In the genomic region with DNA sequence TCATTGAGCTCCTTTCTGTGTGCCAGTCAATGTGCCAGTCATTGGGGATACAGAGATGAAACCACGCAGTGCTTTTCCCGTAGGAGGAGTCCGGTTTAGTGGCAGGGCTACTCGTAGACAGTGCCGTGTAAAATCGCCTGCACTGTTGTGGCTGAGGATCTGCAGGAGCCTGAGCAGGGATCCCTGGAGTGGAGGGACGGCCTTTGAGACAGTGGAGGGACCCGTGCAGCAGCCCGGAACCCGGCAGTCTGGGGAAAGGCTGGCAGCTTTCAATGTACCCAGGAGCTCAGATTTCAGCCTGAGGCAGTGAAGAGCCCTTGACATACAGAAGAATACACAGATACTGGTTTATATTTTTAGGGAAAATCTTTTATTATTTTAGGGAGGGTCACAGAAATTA, we compare ENCODE assay signal across 1 cellular context.
TF ChIP-seq lines count a peak whose summit lies in the region.

No MANE protein-coding gene starts in this region.

TF ChIP-seq in HepG2, 621 proteins besides CTCF, POLR2A, EP300 and RAD21 (continued from another document):
- TF ChIP-seq, protein P1, sequence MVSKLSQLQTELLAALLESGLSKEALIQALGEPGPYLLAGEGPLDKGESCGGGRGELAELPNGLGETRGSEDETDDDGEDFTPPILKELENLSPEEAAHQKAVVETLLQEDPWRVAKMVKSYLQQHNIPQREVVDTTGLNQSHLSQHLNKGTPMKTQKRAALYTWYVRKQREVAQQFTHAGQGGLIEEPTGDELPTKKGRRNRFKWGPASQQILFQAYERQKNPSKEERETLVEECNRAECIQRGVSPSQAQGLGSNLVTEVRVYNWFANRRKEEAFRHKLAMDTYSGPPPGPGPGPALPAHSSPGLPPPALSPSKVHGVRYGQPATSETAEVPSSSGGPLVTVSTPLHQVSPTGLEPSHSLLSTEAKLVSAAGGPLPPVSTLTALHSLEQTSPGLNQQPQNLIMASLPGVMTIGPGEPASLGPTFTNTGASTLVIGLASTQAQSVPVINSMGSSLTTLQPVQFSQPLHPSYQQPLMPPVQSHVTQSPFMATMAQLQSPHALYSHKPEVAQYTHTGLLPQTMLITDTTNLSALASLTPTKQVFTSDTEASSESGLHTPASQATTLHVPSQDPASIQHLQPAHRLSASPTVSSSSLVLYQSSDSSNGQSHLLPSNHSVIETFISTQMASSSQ (IDR thresholded peaks at IDR 0.05; ENCODE audit: low read depth) = no peak
- TF ChIP-seq, protein P1 (CRISPR knock-in tag; IDR thresholded peaks at IDR 0.05; ENCODE audit: borderline replicate concordance) = no peak
- TF ChIP-seq, protein P2, sequence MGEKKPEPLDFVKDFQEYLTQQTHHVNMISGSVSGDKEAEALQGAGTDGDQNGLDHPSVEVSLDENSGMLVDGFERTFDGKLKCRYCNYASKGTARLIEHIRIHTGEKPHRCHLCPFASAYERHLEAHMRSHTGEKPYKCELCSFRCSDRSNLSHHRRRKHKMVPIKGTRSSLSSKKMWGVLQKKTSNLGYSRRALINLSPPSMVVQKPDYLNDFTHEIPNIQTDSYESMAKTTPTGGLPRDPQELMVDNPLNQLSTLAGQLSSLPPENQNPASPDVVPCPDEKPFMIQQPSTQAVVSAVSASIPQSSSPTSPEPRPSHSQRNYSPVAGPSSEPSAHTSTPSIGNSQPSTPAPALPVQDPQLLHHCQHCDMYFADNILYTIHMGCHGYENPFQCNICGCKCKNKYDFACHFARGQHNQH (CRISPR knock-in tag; IDR thresholded peaks at IDR 0.05) = no peak
- TF ChIP-seq TFDP1 (CRISPR knock-in tag; IDR thresholded peaks at IDR 0.05; ENCODE audit: borderline replicate concordance) = no peak
- TF ChIP-seq ZNF350 (CRISPR knock-in tag; IDR thresholded peaks at IDR 0.05; ENCODE audit: borderline replicate concordance, low read depth) = no peak
- TF ChIP-seq MED13 (CRISPR knock-in tag; IDR thresholded peaks at IDR 0.05) = no peak
- no peak for TF ChIP-seq REPIN1 (CRISPR knock-in tag; IDR thresholded peaks at IDR 0.05; ENCODE audit: borderline replicate concordance, low read depth)
- TF ChIP-seq FOXP1 (IDR thresholded peaks at IDR 0.05) = no peak
- no peak for TF ChIP-seq FOXP1 (CRISPR knock-in tag; IDR thresholded peaks at IDR 0.05)
- TF ChIP-seq NCOA1 (CRISPR knock-in tag; IDR thresholded peaks at IDR 0.05) = no peak
- TF ChIP-seq KDM4B (CRISPR knock-in tag; IDR thresholded peaks at IDR 0.05) = no peak
- no peak for TF ChIP-seq ZNF709 (CRISPR knock-in tag; IDR thresholded peaks at IDR 0.05)
- no peak for TF ChIP-seq PCBP1 (IDR thresholded peaks at IDR 0.05; ENCODE audit: borderline replicate concordance, low read depth, low read length)
- TF ChIP-seq, protein P3, sequence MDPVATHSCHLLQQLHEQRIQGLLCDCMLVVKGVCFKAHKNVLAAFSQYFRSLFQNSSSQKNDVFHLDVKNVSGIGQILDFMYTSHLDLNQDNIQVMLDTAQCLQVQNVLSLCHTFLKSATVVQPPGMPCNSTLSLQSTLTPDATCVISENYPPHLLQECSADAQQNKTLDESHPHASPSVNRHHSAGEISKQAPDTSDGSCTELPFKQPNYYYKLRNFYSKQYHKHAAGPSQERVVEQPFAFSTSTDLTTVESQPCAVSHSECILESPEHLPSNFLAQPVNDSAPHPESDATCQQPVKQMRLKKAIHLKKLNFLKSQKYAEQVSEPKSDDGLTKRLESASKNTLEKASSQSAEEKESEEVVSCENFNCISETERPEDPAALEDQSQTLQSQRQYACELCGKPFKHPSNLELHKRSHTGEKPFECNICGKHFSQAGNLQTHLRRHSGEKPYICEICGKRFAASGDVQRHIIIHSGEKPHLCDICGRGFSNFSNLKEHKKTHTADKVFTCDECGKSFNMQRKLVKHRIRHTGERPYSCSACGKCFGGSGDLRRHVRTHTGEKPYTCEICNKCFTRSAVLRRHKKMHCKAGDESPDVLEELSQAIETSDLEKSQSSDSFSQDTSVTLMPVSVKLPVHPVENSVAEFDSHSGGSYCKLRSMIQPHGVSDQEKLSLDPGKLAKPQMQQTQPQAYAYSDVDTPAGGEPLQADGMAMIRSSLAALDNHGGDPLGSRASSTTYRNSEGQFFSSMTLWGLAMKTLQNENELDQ (CRISPR knock-in tag; IDR thresholded peaks at IDR 0.05; ENCODE audit: borderline replicate concordance) = no peak
- no peak for TF ChIP-seq NR2F6 (IDR thresholded peaks at IDR 0.05)
- TF ChIP-seq NR2F6 (CRISPR knock-in tag; IDR thresholded peaks at IDR 0.05) = no peak
- TF ChIP-seq HHEX (CRISPR knock-in tag; IDR thresholded peaks at IDR 0.05) = no peak
- TF ChIP-seq SMAD1 (CRISPR knock-in tag; IDR thresholded peaks at IDR 0.05; ENCODE audit: borderline replicate concordance, low read depth) = no peak
- no peak for TF ChIP-seq ZNF616 (CRISPR knock-in tag; IDR thresholded peaks at IDR 0.05; ENCODE audit: low read depth)
- TF ChIP-seq SMYD3 (CRISPR knock-in tag; IDR thresholded peaks at IDR 0.05) = no peak
